12 cellular contexts compared by ENCODE assay signal in the genomic region with DNA sequence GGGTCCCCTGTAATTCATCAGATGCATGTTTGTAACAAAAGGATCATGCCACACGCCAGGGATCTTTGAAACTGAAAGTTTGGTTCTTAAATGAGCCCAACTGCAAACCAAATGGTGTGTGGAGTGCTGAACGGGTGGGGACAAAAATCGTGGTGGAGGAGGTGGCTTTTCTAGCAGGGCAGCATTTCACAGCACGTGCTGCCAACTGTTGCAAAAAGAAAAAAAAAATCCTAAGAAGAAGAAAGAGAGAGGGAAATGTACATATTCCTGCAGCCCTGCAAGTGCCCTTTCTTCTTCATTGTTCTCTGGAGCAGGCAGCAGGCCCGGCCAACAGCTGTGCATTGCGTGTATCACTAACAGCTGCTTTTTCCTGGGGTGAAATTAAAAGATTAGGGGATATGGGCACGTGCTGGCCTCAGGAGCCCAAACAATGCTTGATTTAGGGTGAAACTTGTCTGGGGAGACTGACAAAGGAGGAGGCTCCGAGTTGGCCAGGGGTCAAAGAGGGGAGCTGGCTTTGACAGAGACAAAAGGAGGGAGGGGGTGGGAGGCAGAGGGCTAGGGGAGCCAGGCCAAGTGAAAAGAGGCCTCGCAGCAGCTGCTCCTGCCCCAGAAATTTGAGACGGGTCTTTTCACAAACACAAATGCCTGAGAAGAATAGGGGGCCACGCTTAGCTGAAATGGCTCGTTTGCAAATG.
A peak's percentile ranks its signal among the peaks of the same experiment; 100 is the strongest.
DNase-seq lines count a peak whose midpoint lies in the region; ATAC-seq, FAIRE-seq and TF ChIP-seq lines count a peak whose summit lies in the region.
"Had no signal": no experiment of that assay in that cellular context is flagged by ENCODE, and none has a peak within 500 bp of the region (broad histone marks: within the 10 kb centered on the region; RNA-seq: fewer than 3 reads in every experiment).

No MANE protein-coding gene starts in this region.

- FAIRE-seq in HTR-8/SVneo (lab: Jason Lieb, UNC), result no peak
- FAIRE-seq: endometrium had no signal

- H3K27me3 ChIP-seq in body of pancreas (no peaks in the 10 kb centered on the region), neural progenitor cell (peaks cover 67% of the 10 kb centered on the region)

- TF ChIP-seq POLR2A in body of pancreas (IDR thresholded peaks at IDR 0.05) (no peak), erythroblast (IDR thresholded peaks at IDR 0.05; ENCODE audit: low read length) (no peak)

- peaks cover 80% of the 10 kb centered on the region for H3K4me1 Mint-ChIP-seq in neural progenitor cell

- peak overlapping the region; percentile 40 to 85 (median 78) for H3K27ac ChIP-seq in body of pancreas
- peak overlapping the region; percentile 16 for H3K27ac ChIP-seq in neural progenitor cell
- H3K27ac ChIP-seq: tibial artery had no signal

- H3K4me1 ChIP-seq in ES-I3 (ENCODE audit: insufficient read depth, low read length) (peaks cover 39% of the 10 kb centered on the region), body of pancreas (peaks cover 64% of the 10 kb centered on the region), neural progenitor cell (peaks cover 43% of the 10 kb centered on the region)

- H3K9ac ChIP-seq in ES-I3 (ENCODE audit: low read depth, low read length) (peak overlapping the region; percentile 7; the same call in 1 of the 2 replicates), neural progenitor cell (no peak overlapping the region)

- peak overlapping the region; percentile 86 for H3K4me2 ChIP-seq in neural progenitor cell

- no peak overlapping the region for H2AFZ ChIP-seq in neural progenitor cell (replicated peaks)

- no peaks in the 10 kb centered on the region for H3K36me3 ChIP-seq in ES-I3 (ENCODE audit: insufficient read depth, low read length)
- no peaks in the 10 kb centered on the region for H3K36me3 ChIP-seq in body of pancreas (replicated peaks in 1 of 2; ENCODE audit: insufficient read depth in 1 of 2, low read depth in 2 of 2)
- no peaks in the 10 kb centered on the region for H3K36me3 ChIP-seq in neural progenitor cell
- H3K36me3 ChIP-seq: tibial artery had no signal

- H3K27me3 Mint-ChIP-seq in neural progenitor cell (ENCODE audit: insufficient read depth, low read depth), result peaks cover 41% of the 10 kb centered on the region
- H3K27me3 Mint-ChIP-seq: activated CD4-positive, alpha-beta memory T cell treated with anti-CD3 and anti-CD28 coated beads, Interleukin-2, amount 10 ng/mL, durations not matched to agents 7 days and 5 days had no signal

- H3F3A ChIP-seq in neural progenitor cell (ENCODE audit: low read depth), result peaks cover 44% of the 10 kb centered on the region

- DNase-seq in NCI-H2081 treated with DMSO at 0.1 percent for 48 hours (lab: John Stamatoyannopoulos, UW) (peak; percentile 87), body of pancreas (peak; percentile 63 to 83 (median 67)), neural progenitor cell (ENCODE audit: low spot score) (peak; percentile 94), NAMALWA (ENCODE audit: low spot score) (no peak), HTR-8/SVneo (ENCODE audit: insufficient read length, low spot score) (no peak), erythroblast (lab: John Stamatoyannopoulos, UW) (no peak), foreskin fibroblast (no peak)
- DNase-seq: activated CD4-positive, alpha-beta memory T cell treated with anti-CD3 and anti-CD28 coated beads, Interleukin-2, amount 10 ng/mL, durations not matched to agents 7 days and 5 days; kidney glomerular epithelial cell; tibial artery had no signal

- no peaks in the 10 kb centered on the region for H3K36me3 Mint-ChIP-seq in neural progenitor cell

- intact Hi-C loops in body of pancreas (cut with DNase I), result no loop called here

- peaks cover 8% of the 10 kb centered on the region for H3K9me3 ChIP-seq in ES-I3 (ENCODE audit: control insufficient read depth, insufficient read depth, low read length)
- no peaks in the 10 kb centered on the region for H3K9me3 ChIP-seq in body of pancreas
- H3K9me3 ChIP-seq in neural progenitor cell (ENCODE audit: low read depth), result no peaks in the 10 kb centered on the region
- H3K9me3 ChIP-seq: tibial artery had no signal

- H3K4me3 Mint-ChIP-seq in neural progenitor cell, result peak overlapping the region; percentile 27
- H3K4me3 Mint-ChIP-seq: activated CD4-positive, alpha-beta memory T cell treated with anti-CD3 and anti-CD28 coated beads, Interleukin-2, amount 10 ng/mL, durations not matched to agents 7 days and 5 days had no signal

- H3K79me2 ChIP-seq in neural progenitor cell (ENCODE audit: low read depth), result no peaks in the 10 kb centered on the region

- ATAC-seq in body of pancreas, result no peak

- TF ChIP-seq CTCF in body of pancreas (IDR thresholded peaks at IDR 0.05) (no peak), neural progenitor cell (IDR thresholded peaks at IDR 0.05) (no peak), foreskin fibroblast (IDR thresholded peaks at IDR 0.05; ENCODE audit: low read depth, low read length) (no peak)

- WGBS in body of pancreas, 2 donors, result 32 to 41% methylated on average over 12 of the region's 12 CpGs

- no peak overlapping the region for H3K4me3 ChIP-seq in body of pancreas
- H3K4me3 ChIP-seq in neural progenitor cell, result peak overlapping the region; percentile 42
- no peak overlapping the region for H3K4me3 ChIP-seq in foreskin fibroblast (ENCODE audit: low read depth in 1 of 2, low read length in 2 of 2)
- H3K4me3 ChIP-seq: tibial artery had no signal

- H3K27ac Mint-ChIP-seq in neural progenitor cell, result peak overlapping the region; percentile 64
- H3K27ac Mint-ChIP-seq: activated CD4-positive, alpha-beta memory T cell treated with anti-CD3 and anti-CD28 coated beads, Interleukin-2, amount 10 ng/mL, durations not matched to agents 7 days and 5 days had no signal

- H3K9me3 Mint-ChIP-seq in neural progenitor cell, result peaks cover 7% of the 10 kb centered on the region
- H3K9me3 Mint-ChIP-seq: activated CD4-positive, alpha-beta memory T cell treated with anti-CD3 and anti-CD28 coated beads, Interleukin-2, amount 10 ng/mL, durations not matched to agents 7 days and 5 days had no signal

- peaks cover 44% of the 10 kb centered on the region for H4K20me1 ChIP-seq in neural progenitor cell (ENCODE audit: low read depth)

Comparison
In these comparisons a context has a peak if more than half of its experiments do, and no peak if none do; other contexts are left out.
1. DNase-seq: peak in NCI-H2081 treated with DMSO at 0.1 percent for 48 hours (single experiment), body of pancreas (4 of 4) and neural progenitor cell (single experiment); none in NAMALWA (single experiment), HTR-8/SVneo (single experiment), erythroblast (0 of 2) and foreskin fibroblast (0 of 2).